Comparison of ENCODE assay signal across 30 cellular contexts in genomic region chr7:156505876-156506275, GRCh38.
"Had no signal": no experiment of that assay in that cellular context is flagged by ENCODE, and none has a peak within 500 bp of the region (broad histone marks: within the 10 kb centered on the region; RNA-seq: fewer than 3 reads in every experiment).

No MANE protein-coding gene starts in this region.

- ATAC-seq: naive thymus-derived CD4-positive, alpha-beta T cell; pancreas; sciatic nerve; stimulated activated memory B cell treated with anti-CD40 and anti-IgM and Interleukin-4, amounts not matched to agents 10 μg/mL and 1 μg/mL and 100 μg/mL, for 72 hours; stimulated activated naive CD8-positive, alpha-beta T cell treated with anti-CD3 and anti-CD28 coated beads, Interleukin-15, amount 100 ng/mL, for 72 hours; stimulated activated naive CD8-positive, alpha-beta T cell treated with anti-CD3 and anti-CD28 coated beads, Interleukin-15, Interleukin-2, amounts not matched to agents 100 U/mL and 50 U/mL, for 24 hours had no signal

- H3K36me3 ChIP-seq: neural progenitor cell, neutrophil, pancreas, prostate gland, right atrium auricular region, spleen, suprapubic skin, upper lobe of left lung, vagina had no signal

- H3K27me3 ChIP-seq: neural progenitor cell, neutrophil, pancreas, right atrium auricular region, spleen, suprapubic skin, testis, tibial nerve, upper lobe of left lung, vagina had no signal

- H3K4me3 ChIP-seq: neural progenitor cell, pancreas, prostate gland, right atrium auricular region, skin epidermis, smooth muscle cell, spleen, suprapubic skin, testis, tibial nerve, upper lobe of left lung, vagina had no signal

- H3K27ac ChIP-seq: neural progenitor cell, neutrophil, pancreas, prostate gland, right atrium auricular region, skin epidermis, spleen, suprapubic skin, testis, tibial nerve, upper lobe of left lung, vagina had no signal

- FAIRE-seq: pancreas, urothelium cell line had no signal

- H3K4me1 ChIP-seq: neural progenitor cell, pancreas, prostate gland, right atrium auricular region, spleen, suprapubic skin, testis, tibial nerve, upper lobe of left lung, vagina had no signal

- DNase-seq: naive thymus-derived CD4-positive, alpha-beta T cell; natural killer cell; nucleus accumbens; retina; spleen; stimulated activated CD4-positive, alpha-beta T cell treated with anti-CD3 and anti-CD28 coated beads, Interleukin-12 subunit alpha, Interleukin-12 subunit beta, amount 100 ng/mL, for 4 hours; stimulated activated CD4-positive, alpha-beta T cell treated with anti-CD3 and anti-CD28 coated beads, Interleukin-1b, Interleukin-23, amount 100 ng/mL, for 48 hours; stimulated activated CD4-positive, alpha-beta T cell treated with anti-CD3 and anti-CD28 coated beads, Interleukin-4, amount 100 ng/mL, for 1 hour; stimulated activated CD4-positive, alpha-beta T cell treated with anti-CD3 and anti-CD28 coated beads, Interleukin-4, amount 100 ng/mL, for 4 hours; stimulated activated CD8-positive, alpha-beta memory T cell treated with anti-CD3 and anti-CD28 coated beads, Interleukin-4, amount 100 ng/mL, for 48 hours; stimulated activated naive CD4-positive, alpha-beta T cell; stimulated activated naive CD8-positive, alpha-beta T cell treated with anti-CD3 and anti-CD28 coated beads, Interleukin-15, amount 100 ng/mL, for 72 hours; stimulated activated naive CD8-positive, alpha-beta T cell treated with anti-CD3 and anti-CD28 coated beads, Interleukin-15, Interleukin-2, amounts not matched to agents 100 U/mL and 50 U/mL, for 24 hours; substantia nigra; testis; trophoblast cell had no signal

- H3K9me3 ChIP-seq: neutrophil, pancreas, prostate gland, testis had no signal

- H3K9ac ChIP-seq: neural progenitor cell had no signal
